ENCODE assay signal across 19 cellular contexts in genomic region chr2:64789466-64790320, GRCh38.
DNase-seq lines count a peak whose midpoint lies in the region; ATAC-seq and TF ChIP-seq lines count a peak whose summit lies in the region.
"Had no signal": no experiment of that assay in that cellular context is flagged by ENCODE, and none has a peak within 500 bp of the region (broad histone marks: within the 10 kb centered on the region; RNA-seq: fewer than 3 reads in every experiment).

No MANE protein-coding gene starts in this region.

- no peak for TF ChIP-seq CTCF in VCaP (conservative IDR thresholded peaks at IDR 0.05)
- no peak for TF ChIP-seq CTCF in nephron progenitor cell (IDR thresholded peaks at IDR 0.05)

- ATAC-seq in stimulated activated memory B cell treated with anti-CD40 and anti-IgM and Interleukin-4, amounts not matched to agents 10 μg/mL and 1 μg/mL and 100 μg/mL, for 72 hours: no peak

- no peaks in the 10 kb centered on the region for H3K36me3 Mint-ChIP-seq in nephron progenitor cell (ENCODE audit: low read depth)
- H3K36me3 Mint-ChIP-seq in stimulated activated memory B cell treated with anti-CD40 and anti-IgM and Interleukin-4, amounts not matched to agents 10 μg/mL and 1 μg/mL and 100 μg/mL, for 72 hours: no peaks in the 10 kb centered on the region

- H3K4me1 Mint-ChIP-seq in nephron progenitor cell: peaks cover 13% of the 10 kb centered on the region
- peaks cover 23% of the 10 kb centered on the region for H3K4me1 Mint-ChIP-seq in stimulated activated memory B cell treated with anti-CD40 and anti-IgM and Interleukin-4, amounts not matched to agents 10 μg/mL and 1 μg/mL and 100 μg/mL, for 72 hours

- H3K27ac Mint-ChIP-seq in nephron progenitor cell: peak overlapping the region; percentile 8
- H3K27ac Mint-ChIP-seq in stimulated activated memory B cell treated with anti-CD40 and anti-IgM and Interleukin-4, amounts not matched to agents 10 μg/mL and 1 μg/mL and 100 μg/mL, for 72 hours: peak overlapping the region; percentile 60
- H3K27ac Mint-ChIP-seq: B cell, HFFc6 had no signal

- H3K27me3 Mint-ChIP-seq in nephron progenitor cell (ENCODE audit: low read depth, poor library complexity): peaks cover 10% of the 10 kb centered on the region
- H3K27me3 Mint-ChIP-seq in stimulated activated memory B cell treated with anti-CD40 and anti-IgM and Interleukin-4, amounts not matched to agents 10 μg/mL and 1 μg/mL and 100 μg/mL, for 72 hours: no peaks in the 10 kb centered on the region
- H3K27me3 Mint-ChIP-seq: B cell had no signal

- peak overlapping the region; percentile 87 for H3K27ac ChIP-seq in VCaP
- H3K27ac ChIP-seq: Peyer's patch had no signal

- DNase-seq in NCI-H146 (lab: John Stamatoyannopoulos, UW): peak; percentile 19
- no peak for DNase-seq in NCI-H146 treated with DMSO at 0.1 percent for 48 hours (lab: John Stamatoyannopoulos, UW; ENCODE audit: unreplicated experiment)
- no peak for DNase-seq in nephron progenitor cell
- no peak for DNase-seq in RPMI8226
- no peak for DNase-seq in AML-193 (lab: John Stamatoyannopoulos, UW)
- no peak for DNase-seq in germinal center (ENCODE audit: low spot score)
- DNase-seq: 8988T, DMS 273 treated with DMSO at 0.1 percent for 48 hours, GF-D8, HFFc6, NCI-H1105, NCI-H1694 treated with DMSO at 0.1 percent for 48 hours, NCI-H226, NCI-H524 treated with DMSO at 0.1 percent for 48 hours, Peyer's patch, Right ventricle myocardium superior had no signal

- H3K4me3 Mint-ChIP-seq in nephron progenitor cell: no peak overlapping the region
- H3K4me3 Mint-ChIP-seq in stimulated activated memory B cell treated with anti-CD40 and anti-IgM and Interleukin-4, amounts not matched to agents 10 μg/mL and 1 μg/mL and 100 μg/mL, for 72 hours: no peak overlapping the region
- H3K4me3 Mint-ChIP-seq: B cell, HFFc6 had no signal

- no peaks in the 10 kb centered on the region for H3K9me3 Mint-ChIP-seq in nephron progenitor cell
- no peaks in the 10 kb centered on the region for H3K9me3 Mint-ChIP-seq in stimulated activated memory B cell treated with anti-CD40 and anti-IgM and Interleukin-4, amounts not matched to agents 10 μg/mL and 1 μg/mL and 100 μg/mL, for 72 hours
- H3K9me3 Mint-ChIP-seq: HFFc6 had no signal
